In the genomic region with DNA sequence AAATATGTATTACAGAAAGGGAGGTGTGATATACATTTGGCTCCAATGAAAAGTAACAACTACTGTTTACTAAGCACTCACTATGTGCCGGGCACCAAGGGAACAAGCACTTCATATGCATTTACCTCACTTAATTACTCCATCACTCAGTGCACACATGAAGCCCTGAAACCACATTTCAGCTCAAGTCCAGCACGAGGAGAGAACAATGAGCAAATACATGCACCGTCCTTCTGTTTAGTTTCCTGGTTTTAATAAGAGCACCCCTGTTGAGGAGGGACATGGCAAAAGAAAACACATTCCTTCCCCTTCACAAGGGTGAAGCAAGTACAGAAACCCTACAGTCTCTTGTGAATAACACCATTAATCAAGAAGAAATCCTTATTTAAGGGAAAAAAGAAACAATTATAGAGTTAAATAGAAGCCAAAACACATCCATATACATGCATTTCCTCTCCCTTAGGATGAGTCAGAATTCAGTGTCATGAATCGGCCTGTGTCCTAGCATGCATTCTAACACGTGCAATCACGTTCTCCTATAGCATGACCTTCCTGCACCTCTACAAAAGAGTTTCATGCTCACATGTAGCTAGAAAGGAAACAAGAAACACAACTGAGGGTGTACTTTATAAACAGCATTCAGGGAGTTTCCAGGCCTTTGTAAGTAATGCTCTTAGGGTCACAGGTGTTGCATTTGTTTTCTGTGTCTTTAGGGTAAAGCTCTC, we compare ENCODE assay signal across 10 cellular contexts.
DNase-seq lines count a peak whose midpoint lies in the region; FAIRE-seq and TF ChIP-seq lines count a peak whose summit lies in the region.
"Had no signal": no experiment of that assay in that cellular context is flagged by ENCODE, and none has a peak within 500 bp of the region (broad histone marks: within the 10 kb centered on the region; RNA-seq: fewer than 3 reads in every experiment).

No MANE protein-coding gene starts in this region.

- POLR2A ChIA-PET in endothelial cell of umbilical vein (lab: Charles Lee), result no interaction called here

- CTCF ChIA-PET in endothelial cell of umbilical vein (lab: Charles Lee), result interaction anchor here (1.0 kb wide), 1 partner anchor 246 kb away, joined by 3 read pairs; no protein-coding TSS in a partner anchor

- H3K9me3 ChIP-seq in HUES48 (ENCODE audit: control insufficient read depth, insufficient read depth, low read length) (no peaks in the 10 kb centered on the region), endothelial cell of umbilical vein (replicated peaks; ENCODE audit: control insufficient read depth, insufficient read depth, low read length) (no peaks in the 10 kb centered on the region), stomach smooth muscle (ENCODE audit: control insufficient read depth in 2 of 2, low read length in 2 of 2) (no peaks in the 10 kb centered on the region), HAP-1 (no peaks in the 10 kb centered on the region; the same call in 1 of the 2 replicates)

- H3K4me3 ChIP-seq in HUES48 (ENCODE audit: low read depth, low read length), result no peak overlapping the region
- no peak overlapping the region for H3K4me3 ChIP-seq in endothelial cell of umbilical vein (replicated peaks in 1 of 3; ENCODE audit: insufficient read depth in 1 of 3, low read depth in 1 of 3, low read length in 3 of 3)
- peak overlapping the region in 1 of 2 donors; percentile 25 for H3K4me3 ChIP-seq in stomach smooth muscle (ENCODE audit: low read length in 2 of 2)
- no peak overlapping the region for H3K4me3 ChIP-seq in HAP-1

- H3K79me2 ChIP-seq in endothelial cell of umbilical vein (ENCODE audit: control insufficient read depth, insufficient read depth, low read length), result peaks cover 5% of the 10 kb centered on the region

- DNase-seq in NCI-H1417 (lab: John Stamatoyannopoulos, UW) (peak; percentile 12 to 84 (median 49)), NCI-H1417 treated with DMSO at 0.1 percent for 48 hours (lab: John Stamatoyannopoulos, UW) (no peak), endothelial cell of umbilical vein (ENCODE audit: low read depth, low spot score) (peak; percentile 72), NCI-H128 (lab: John Stamatoyannopoulos, UW; ENCODE audit: unreplicated experiment) (no peak), HAP-1 (ENCODE audit: low spot score in 2 of 2) (no peak)
- no peak for DNase-seq in NK-92 treated with Interleukin-12 subunit alpha and Interleukin-12 subunit beta, amount 100 ng/mL, for 24 hours (lab: John Stamatoyannopoulos, UW)
- DNase-seq: NCI-H1048, T-helper 1 cell had no signal

- no peaks in the 10 kb centered on the region for H3K9me1 ChIP-seq in endothelial cell of umbilical vein (replicated peaks; ENCODE audit: control insufficient read depth, extremely low read depth, insufficient read depth, low read length)

- peaks cover 41% of the 10 kb centered on the region for H3K4me1 ChIP-seq in HUES48 (ENCODE audit: control insufficient read depth, insufficient read depth, low read length)
- peaks cover 11% of the 10 kb centered on the region for H3K4me1 ChIP-seq in endothelial cell of umbilical vein (ENCODE audit: control insufficient read depth, extremely low read depth, insufficient read depth, low read length)
- H3K4me1 ChIP-seq in stomach smooth muscle (ENCODE audit: control insufficient read depth, insufficient read depth, low read length), result peaks cover 20% of the 10 kb centered on the region
- H3K4me1 ChIP-seq in HAP-1, result 0 out of 2 replicates have a peak, but pooled peaks cover 3% of the 10 kb centered on the region

- H3K27ac ChIP-seq in HUES48 (ENCODE audit: low read depth, low read length) (peak overlapping the region; percentile 40), endothelial cell of umbilical vein (ENCODE audit: insufficient read depth, low read depth, low read length) (peak overlapping the region; percentile 5), stomach smooth muscle (ENCODE audit: low read length) (peak overlapping the region; percentile 50)

- no peak for TF ChIP-seq POLR2A in endothelial cell of umbilical vein (IDR thresholded peaks at IDR 0.05; ENCODE audit: low read depth, low read length)

- no TSS peak for BruUV-seq in endothelial cell of umbilical vein (replicated peaks; lab: Mats Ljungman, UMichigan)

- H3K4me2 ChIP-seq in endothelial cell of umbilical vein (ENCODE audit: insufficient read depth, low read length), result peak overlapping the region; percentile 33

- dilution Hi-C loops in endothelial cell of umbilical vein (cut with MboI; ENCODE audit: extremely low pct_ligation_motif_present, low sequenced_read_pairs), result no loop called here

- H4K20me1 ChIP-seq in endothelial cell of umbilical vein (replicated peaks; ENCODE audit: control insufficient read depth, extremely low read depth, insufficient read depth, low read length), result no peaks in the 10 kb centered on the region

- no peaks in the 10 kb centered on the region for H3K27me3 ChIP-seq in HUES48 (ENCODE audit: control insufficient read depth, insufficient read depth, low read length)
- H3K27me3 ChIP-seq in endothelial cell of umbilical vein (ENCODE audit: control insufficient read depth in 2 of 2, insufficient read depth in 2 of 2, low read length in 2 of 2), result no peaks in the 10 kb centered on the region
- H3K27me3 ChIP-seq in stomach smooth muscle (ENCODE audit: control insufficient read depth in 1 of 2, insufficient read depth in 2 of 2, low read length in 2 of 2), result no peaks in the 10 kb centered on the region
- H3K27me3 ChIP-seq in HAP-1 (ENCODE audit: low read depth), result no peaks in the 10 kb centered on the region

- peak; percentile 76 for FAIRE-seq in endothelial cell of umbilical vein (lab: Jason Lieb, UNC)

- no peaks in the 10 kb centered on the region for H3K36me3 ChIP-seq in HUES48 (ENCODE audit: control insufficient read depth, insufficient read depth, low read length)
- H3K36me3 ChIP-seq in endothelial cell of umbilical vein (ENCODE audit: control insufficient read depth in 2 of 2, extremely low read depth in 1 of 2, insufficient read depth in 2 of 2, low read length in 2 of 2), result no peaks in the 10 kb centered on the region
- no peaks in the 10 kb centered on the region for H3K36me3 ChIP-seq in stomach smooth muscle (ENCODE audit: control insufficient read depth in 2 of 2, insufficient read depth in 2 of 2, low read length in 2 of 2)
- H3K36me3 ChIP-seq in HAP-1 (replicated peaks), result no peaks in the 10 kb centered on the region

- in situ Hi-C loops in HAP-1 (cut with MboI; ENCODE audit: low sequenced_read_pairs), result no loop called here

- no peak for TF ChIP-seq CTCF in endothelial cell of umbilical vein (IDR thresholded peaks at IDR 0.05; ENCODE audit: extremely low read depth in 1 of 2, insufficient read depth in 1 of 2, low read depth in 1 of 2, low read length in 2 of 2)

- H2AFZ ChIP-seq in endothelial cell of umbilical vein (ENCODE audit: low read depth, low read length), result peak overlapping the region; percentile 31

- H3K9ac ChIP-seq in HUES48 (ENCODE audit: low read depth, low read length) (0 out of 2 replicates have a peak overlapping the region, but pooled peaks have one; percentile 28), endothelial cell of umbilical vein (replicated peaks; ENCODE audit: extremely low read depth, insufficient read depth, low read length) (no peak overlapping the region), stomach smooth muscle (ENCODE audit: low read length in 2 of 2) (peak overlapping the region in 1 of 2 donors; percentile 37)

- intact Hi-C loops in endothelial cell of umbilical vein (cut with micrococcal nuclease), result no loop called here

TF ChIP-seq in endothelial cell of umbilical vein, 7 proteins besides CTCF, POLR2A, EP300 and RAD21:
- TF ChIP-seq JUN (IDR thresholded peaks at IDR 0.05; ENCODE audit: borderline replicate concordance, insufficient read depth, insufficient read length, low read depth), result peak; percentile 47
- TF ChIP-seq FOS (IDR thresholded peaks at IDR 0.05; ENCODE audit: borderline replicate concordance, insufficient read depth, low read length), result peak; percentile 66
- TF ChIP-seq MYC (IDR thresholded peaks at IDR 0.05; ENCODE audit: low read depth, low read length), result no peak
TF ChIP-seq in endothelial cell of umbilical vein: peak in this region for 2.

Comparison
In these comparisons a context has a peak if more than half of its experiments do, and no peak if none do; other contexts are left out.
1. DNase-seq: peak in NCI-H1417 (3 of 3) and endothelial cell of umbilical vein (single experiment); none in NCI-H1417 treated with DMSO at 0.1 percent for 48 hours (single experiment), NCI-H128 (single experiment), HAP-1 (0 of 2) and NK-92 treated with Interleukin-12 subunit alpha and Interleukin-12 subunit beta, amount 100 ng/mL, for 24 hours (single experiment).
2. Peak in every context shown above with its lines, with median percentiles within 50 percentile points of each other: H3K27ac ChIP-seq.